In the genomic region with DNA sequence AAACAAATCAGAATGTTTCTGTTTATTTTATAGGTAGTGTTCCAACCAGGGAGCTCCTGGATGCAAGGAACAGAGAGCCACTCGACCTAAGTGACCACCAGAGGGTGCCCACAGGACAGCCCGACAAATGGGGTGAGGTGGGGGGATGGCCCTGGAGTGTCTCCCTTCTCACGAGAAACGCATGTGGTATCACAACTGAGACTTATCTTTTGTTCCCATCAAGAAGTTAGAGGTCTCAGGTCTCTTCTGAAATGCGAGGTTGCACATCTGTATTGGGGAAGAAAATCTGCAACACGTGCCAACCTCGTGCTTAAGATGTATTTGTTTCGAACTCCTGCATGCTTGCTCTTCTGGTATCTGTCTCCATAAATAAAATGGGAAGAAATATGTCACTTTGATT, we compare ENCODE assay signal across 1 cellular context.
A peak's percentile ranks its signal among the peaks of the same experiment; 100 is the strongest.
TF ChIP-seq lines count a peak whose summit lies in the region.

No MANE protein-coding gene starts in this region.

TF ChIP-seq in HepG2, 621 proteins besides CTCF, POLR2A, EP300 and RAD21 (continued from another document and continues in another):
- TF ChIP-seq DZIP1 (CRISPR knock-in tag; IDR thresholded peaks at IDR 0.05) (no peak), ZFAT (CRISPR knock-in tag; conservative IDR thresholded peaks at IDR 0.05) (no peak), NCOA2 (CRISPR knock-in tag; IDR thresholded peaks at IDR 0.05) (peak; percentile 22; the same call in 1 of the 2 replicates), TBP (CRISPR knock-in tag; IDR thresholded peaks at IDR 0.05) (no peak), ZNF329 (CRISPR knock-in tag; IDR thresholded peaks at IDR 0.05; ENCODE audit: low read depth) (no peak), KDM1A (CRISPR knock-in tag; IDR thresholded peaks at IDR 0.05) (no peak), ZNF761 (CRISPR knock-in tag; conservative IDR thresholded peaks at IDR 0.05) (no peak), KMT2A (CRISPR knock-in tag; IDR thresholded peaks at IDR 0.05) (peak; percentile 50; the same call in 1 of the 2 replicates), RFXAP (CRISPR knock-in tag; IDR thresholded peaks at IDR 0.05; ENCODE audit: borderline replicate concordance) (no peak), ZBED4 (CRISPR knock-in tag; IDR thresholded peaks at IDR 0.05; ENCODE audit: borderline replicate concordance) (no peak), TCF12 (IDR thresholded peaks at IDR 0.05) (no peak), TCF12 (CRISPR knock-in tag; IDR thresholded peaks at IDR 0.05) (no peak), ZFP62 (CRISPR knock-in tag; IDR thresholded peaks at IDR 0.05) (no peak), HOXA3 (CRISPR knock-in tag; IDR thresholded peaks at IDR 0.05) (no peak), ZNF782 (CRISPR knock-in tag; IDR thresholded peaks at IDR 0.05; ENCODE audit: borderline replicate concordance) (no peak), HDAC1 (CRISPR knock-in tag; IDR thresholded peaks at IDR 0.05) (no peak), ERF (CRISPR knock-in tag; IDR thresholded peaks at IDR 0.05) (peak; percentile 94), ZFX (CRISPR knock-in tag; IDR thresholded peaks at IDR 0.05; ENCODE audit: low read depth) (no peak), ZNF367 (CRISPR knock-in tag; IDR thresholded peaks at IDR 0.05; ENCODE audit: borderline replicate concordance) (0 out of 2 replicates have a peak, but pooled peaks have one; percentile 53), ZNF18 (CRISPR knock-in tag; IDR thresholded peaks at IDR 0.05; ENCODE audit: insufficient replicate concordance) (no peak), ZBTB46 (CRISPR knock-in tag; IDR thresholded peaks at IDR 0.05; ENCODE audit: borderline replicate concordance) (no peak), NFRKB (IDR thresholded peaks at IDR 0.05) (no peak), ETV6 (CRISPR knock-in tag; conservative IDR thresholded peaks at IDR 0.05) (no peak), SCMH1 (CRISPR knock-in tag; IDR thresholded peaks at IDR 0.05; ENCODE audit: borderline replicate concordance) (no peak), KDM6A (CRISPR knock-in tag; IDR thresholded peaks at IDR 0.05; ENCODE audit: low read depth) (no peak), THRA (CRISPR knock-in tag; IDR thresholded peaks at IDR 0.05; ENCODE audit: borderline replicate concordance) (0 out of 2 replicates have a peak, but pooled peaks have one; percentile 52)
- TF ChIP-seq, protein P1, sequence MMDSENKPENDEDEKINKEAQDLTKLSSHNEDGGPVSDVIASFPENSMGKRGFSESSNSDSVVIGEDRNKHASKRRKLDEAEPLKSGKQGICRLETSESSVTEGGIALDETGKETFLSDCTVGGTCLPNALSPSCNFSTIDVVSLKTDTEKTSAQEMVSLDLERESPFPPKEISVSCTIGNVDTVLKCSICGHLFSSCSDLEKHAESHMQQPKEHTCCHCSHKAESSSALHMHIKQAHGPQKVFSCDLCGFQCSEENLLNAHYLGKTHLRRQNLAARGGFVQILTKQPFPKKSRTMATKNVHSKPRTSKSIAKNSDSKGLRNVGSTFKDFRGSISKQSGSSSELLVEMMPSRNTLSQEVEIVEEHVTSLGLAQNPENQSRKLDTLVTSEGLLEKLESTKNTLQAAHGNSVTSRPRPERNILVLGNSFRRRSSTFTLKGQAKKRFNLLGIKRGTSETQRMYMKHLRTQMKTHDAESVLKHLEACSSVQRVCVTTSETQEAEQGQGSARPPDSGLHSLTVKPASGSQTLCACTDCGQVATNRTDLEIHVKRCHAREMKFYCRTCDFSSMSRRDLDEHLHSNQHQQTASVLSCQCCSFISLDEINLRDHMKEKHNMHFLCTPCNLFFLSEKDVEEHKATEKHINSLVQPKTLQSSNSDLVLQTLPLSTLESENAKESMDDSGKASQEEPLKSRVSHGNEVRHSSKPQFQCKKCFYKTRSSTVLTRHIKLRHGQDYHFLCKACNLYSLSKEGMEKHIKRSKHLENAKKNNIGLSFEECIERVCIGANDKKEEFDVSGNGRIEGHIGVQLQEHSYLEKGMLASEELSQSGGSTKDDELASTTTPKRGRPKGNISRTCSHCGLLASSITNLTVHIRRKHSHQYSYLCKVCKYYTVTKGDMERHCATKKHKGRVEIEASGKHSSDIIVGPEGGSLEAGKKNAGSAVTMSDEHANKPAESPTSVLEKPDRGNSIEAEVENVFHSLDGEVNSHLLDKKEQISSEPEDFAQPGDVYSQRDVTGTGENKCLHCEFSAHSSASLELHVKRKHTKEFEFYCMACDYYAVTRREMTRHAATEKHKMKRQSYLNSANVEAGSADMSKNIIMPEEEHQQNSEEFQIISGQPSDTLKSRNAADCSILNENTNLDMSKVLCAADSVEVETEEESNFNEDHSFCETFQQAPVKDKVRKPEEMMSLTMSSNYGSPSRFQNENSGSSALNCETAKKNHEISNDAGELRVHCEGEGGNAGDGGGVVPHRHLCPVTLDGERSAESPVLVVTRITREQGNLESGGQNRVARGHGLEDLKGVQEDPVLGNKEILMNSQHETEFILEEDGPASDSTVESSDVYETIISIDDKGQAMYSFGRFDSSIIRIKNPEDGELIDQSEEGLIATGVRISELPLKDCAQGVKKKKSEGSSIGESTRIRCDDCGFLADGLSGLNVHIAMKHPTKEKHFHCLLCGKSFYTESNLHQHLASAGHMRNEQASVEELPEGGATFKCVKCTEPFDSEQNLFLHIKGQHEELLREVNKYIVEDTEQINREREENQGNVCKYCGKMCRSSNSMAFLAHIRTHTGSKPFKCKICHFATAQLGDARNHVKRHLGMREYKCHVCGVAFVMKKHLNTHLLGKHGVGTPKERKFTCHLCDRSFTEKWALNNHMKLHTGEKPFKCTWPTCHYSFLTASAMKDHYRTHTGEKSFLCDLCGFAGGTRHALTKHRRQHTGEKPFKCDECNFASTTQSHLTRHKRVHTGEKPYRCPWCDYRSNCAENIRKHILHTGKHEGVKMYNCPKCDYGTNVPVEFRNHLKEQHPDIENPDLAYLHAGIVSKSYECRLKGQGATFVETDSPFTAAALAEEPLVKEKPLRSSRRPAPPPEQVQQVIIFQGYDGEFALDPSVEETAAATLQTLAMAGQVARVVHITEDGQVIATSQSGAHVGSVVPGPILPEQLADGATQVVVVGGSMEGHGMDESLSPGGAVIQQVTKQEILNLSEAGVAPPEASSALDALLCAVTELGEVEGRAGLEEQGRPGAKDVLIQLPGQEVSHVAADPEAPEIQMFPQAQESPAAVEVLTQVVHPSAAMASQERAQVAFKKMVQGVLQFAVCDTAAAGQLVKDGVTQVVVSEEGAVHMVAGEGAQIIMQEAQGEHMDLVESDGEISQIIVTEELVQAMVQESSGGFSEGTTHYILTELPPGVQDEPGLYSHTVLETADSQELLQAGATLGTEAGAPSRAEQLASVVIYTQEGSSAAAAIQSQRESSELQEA (CRISPR knock-in tag; IDR thresholded peaks at IDR 0.05; ENCODE audit: not compliant biosample characterization), result no peak
- TF ChIP-seq, protein P2, sequence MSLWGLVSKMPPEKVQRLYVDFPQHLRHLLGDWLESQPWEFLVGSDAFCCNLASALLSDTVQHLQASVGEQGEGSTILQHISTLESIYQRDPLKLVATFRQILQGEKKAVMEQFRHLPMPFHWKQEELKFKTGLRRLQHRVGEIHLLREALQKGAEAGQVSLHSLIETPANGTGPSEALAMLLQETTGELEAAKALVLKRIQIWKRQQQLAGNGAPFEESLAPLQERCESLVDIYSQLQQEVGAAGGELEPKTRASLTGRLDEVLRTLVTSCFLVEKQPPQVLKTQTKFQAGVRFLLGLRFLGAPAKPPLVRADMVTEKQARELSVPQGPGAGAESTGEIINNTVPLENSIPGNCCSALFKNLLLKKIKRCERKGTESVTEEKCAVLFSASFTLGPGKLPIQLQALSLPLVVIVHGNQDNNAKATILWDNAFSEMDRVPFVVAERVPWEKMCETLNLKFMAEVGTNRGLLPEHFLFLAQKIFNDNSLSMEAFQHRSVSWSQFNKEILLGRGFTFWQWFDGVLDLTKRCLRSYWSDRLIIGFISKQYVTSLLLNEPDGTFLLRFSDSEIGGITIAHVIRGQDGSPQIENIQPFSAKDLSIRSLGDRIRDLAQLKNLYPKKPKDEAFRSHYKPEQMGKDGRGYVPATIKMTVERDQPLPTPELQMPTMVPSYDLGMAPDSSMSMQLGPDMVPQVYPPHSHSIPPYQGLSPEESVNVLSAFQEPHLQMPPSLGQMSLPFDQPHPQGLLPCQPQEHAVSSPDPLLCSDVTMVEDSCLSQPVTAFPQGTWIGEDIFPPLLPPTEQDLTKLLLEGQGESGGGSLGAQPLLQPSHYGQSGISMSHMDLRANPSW (CRISPR knock-in tag; IDR thresholded peaks at IDR 0.05; ENCODE audit: borderline replicate concordance), result no peak
- TF ChIP-seq, protein P3, sequence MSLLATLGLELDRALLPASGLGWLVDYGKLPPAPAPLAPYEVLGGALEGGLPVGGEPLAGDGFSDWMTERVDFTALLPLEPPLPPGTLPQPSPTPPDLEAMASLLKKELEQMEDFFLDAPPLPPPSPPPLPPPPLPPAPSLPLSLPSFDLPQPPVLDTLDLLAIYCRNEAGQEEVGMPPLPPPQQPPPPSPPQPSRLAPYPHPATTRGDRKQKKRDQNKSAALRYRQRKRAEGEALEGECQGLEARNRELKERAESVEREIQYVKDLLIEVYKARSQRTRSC (CRISPR knock-in tag; IDR thresholded peaks at IDR 0.05; ENCODE audit: low read depth), result no peak
